Comparison of ENCODE assay signal across 26 cellular contexts in genomic region chr15:81514769-81515168, GRCh38.
"Had no signal": no experiment of that assay in that cellular context is flagged by ENCODE, and none has a peak within 500 bp of the region (broad histone marks: within the 10 kb centered on the region; RNA-seq: fewer than 3 reads in every experiment).

No MANE protein-coding gene starts in this region.

- FAIRE-seq: endometrium, islet of Langerhans, keratinocyte had no signal

- H3K36me3 ChIP-seq: colonic mucosa, esophagus squamous epithelium, gastrocnemius medialis, heart right ventricle, left lung, lower lobe of right lung had no signal

- H3K27ac ChIP-seq: colonic mucosa, epithelial cell of prostate, esophagus squamous epithelium, gastrocnemius medialis, heart right ventricle, left lung, lower lobe of right lung had no signal

- H3K4me3 ChIP-seq: colonic mucosa, esophagus squamous epithelium, gastrocnemius medialis, heart right ventricle, left lung, lower lobe of right lung, mucosa of descending colon had no signal

- DNase-seq: colonic mucosa; cortex of kidney; effector CD8-positive, alpha-beta T cell; effector memory CD8-positive, alpha-beta T cell; endodermal cell; erythroblast; esophagus squamous epithelium; foreskin fibroblast; foreskin melanocyte; gastrocnemius medialis; glutamatergic neuron; head of caudate nucleus; heart right ventricle; hippocampal formation; left cardiac atrium; left lung; left ventricle myocardium superior; lower lobe of right lung; mesenchymal stem cell; mucosa of descending colon; naive thymus-derived CD4-positive, alpha-beta T cell had no signal

- H3K4me1 ChIP-seq: colonic mucosa, esophagus squamous epithelium, gastrocnemius medialis, heart right ventricle, left lung, lower lobe of right lung had no signal

- ATAC-seq: effector memory CD8-positive, alpha-beta T cell; esophagus mucosa; gastrocnemius medialis; heart right ventricle; left cardiac atrium; left lung; left ventricle myocardium superior; lower lobe of right lung; mucosa of descending colon; naive thymus-derived CD4-positive, alpha-beta T cell had no signal

- H3K27me3 ChIP-seq: colonic mucosa, gastrocnemius medialis, heart right ventricle had no signal

- H3K9me3 ChIP-seq: colonic mucosa, esophagus squamous epithelium, gastrocnemius medialis, heart right ventricle, left lung, lower lobe of right lung, mucosa of descending colon had no signal
